In the genomic region with DNA sequence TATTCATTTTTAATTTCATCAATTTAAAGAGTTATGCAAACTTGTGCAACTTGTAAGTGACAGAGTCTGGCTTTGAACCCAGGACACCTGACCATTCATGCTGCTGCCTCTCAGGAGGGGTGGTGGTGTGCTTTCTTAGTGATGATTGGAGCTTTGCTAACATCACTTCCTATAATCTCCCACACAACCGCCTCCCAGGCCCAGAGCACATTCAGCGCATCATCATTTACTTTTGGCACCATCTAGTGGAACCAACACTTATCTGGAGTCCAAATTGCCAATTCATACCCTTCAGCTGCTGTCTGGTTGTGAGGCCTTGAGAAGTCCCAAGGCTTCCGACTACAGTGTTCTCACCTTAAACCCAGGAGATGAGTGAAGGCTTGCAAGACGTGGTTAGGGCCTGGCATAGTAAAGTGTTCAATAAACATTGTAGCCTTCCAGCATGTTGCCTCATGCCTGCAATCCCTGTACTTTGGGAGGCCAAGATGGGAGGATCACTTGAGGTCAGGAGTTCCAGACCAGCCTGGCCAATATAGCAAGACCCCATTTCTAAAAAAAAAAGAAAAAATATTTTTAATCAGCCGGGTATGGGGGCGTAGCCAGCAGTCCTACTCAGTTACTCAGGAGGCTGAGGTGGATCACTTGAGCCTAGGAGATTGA, we compare ENCODE assay signal across 8 cellular contexts. TPM values are rescaled to one million over a fixed set of nuclear protein-coding genes. Genes with fewer than 3 reads are reported as not detected.
A peak's percentile ranks its signal among the peaks of the same experiment; 100 is the strongest.
DNase-seq lines count a peak whose midpoint lies in the region; ATAC-seq and TF ChIP-seq lines count a peak whose summit lies in the region.

No MANE protein-coding gene starts in this region.

- 89 to 94% methylated on average over 4 to 6 of the region's 6 CpGs for WGBS in endodermal cell (ENCODE audit: insufficient coverage in 1 of 2, insufficient read length in 1 of 2), 2 experiments

- intact Hi-C loops in mucosa of descending colon (cut with DNase I, micrococcal nuclease): no loop called here

- H3K27ac Mint-ChIP-seq in endodermal cell: no peak overlapping the region

- no peaks in the 10 kb centered on the region for H3K9me3 Mint-ChIP-seq in endodermal cell

- H3K27me3 Mint-ChIP-seq in endodermal cell (ENCODE audit: insufficient read depth): no peaks in the 10 kb centered on the region

- ATAC-seq in mucosa of descending colon (peak; percentile 33), thoracic aorta (ENCODE audit: insufficient number of reproducible peaks, low FRiP score, low read depth) (no peak), HG02798 (IDR thresholded peaks at IDR 0.05; ENCODE audit: poor library complexity, unreplicated experiment) (no peak)

- H3K4me3 Mint-ChIP-seq in endodermal cell: peak overlapping the region; percentile 63

- H3K4me3 ChIP-seq in endodermal cell (ENCODE audit: low read length) (no peak overlapping the region), mucosa of descending colon (no peak overlapping the region), thoracic aorta (no peak overlapping the region)

- peaks cover 3% of the 10 kb centered on the region for H3K36me3 ChIP-seq in endodermal cell (ENCODE audit: control insufficient read depth, insufficient read depth, low read length)
- no peaks in the 10 kb centered on the region for H3K36me3 ChIP-seq in mucosa of descending colon (ENCODE audit: low read depth)
- H3K36me3 ChIP-seq in thoracic aorta: no peaks in the 10 kb centered on the region

- TF ChIP-seq CTCF in endodermal cell (conservative IDR thresholded peaks at IDR 0.05) (no peak), mucosa of descending colon (IDR thresholded peaks at IDR 0.05) (no peak), thoracic aorta (IDR thresholded peaks at IDR 0.05) (no peak)

- H3K4me1 Mint-ChIP-seq in endodermal cell: peaks cover 4% of the 10 kb centered on the region

- H3K9ac ChIP-seq in endodermal cell (ENCODE audit: extremely low read depth, low read length, poor library complexity, severe bottlenecking): no peak overlapping the region

- H3K27me3 ChIP-seq in endodermal cell (ENCODE audit: control insufficient read depth, insufficient read depth, low read length, poor library complexity, severe bottlenecking) (no peaks in the 10 kb centered on the region), thoracic aorta (replicated peaks; ENCODE audit: insufficient read depth) (no peaks in the 10 kb centered on the region)

- DNase-seq in AML-193 (lab: John Stamatoyannopoulos, UW) (peak; percentile 73 to 77), GM19240 (ENCODE audit: insufficient read length, low spot score) (peak; percentile 70), NCI-H510A (lab: John Stamatoyannopoulos, UW) (peak; percentile 61), endodermal cell (no peak), mucosa of descending colon (peak in 1 of 3 donors; percentile 43), thoracic aorta (ENCODE audit: low spot score) (peak; percentile 24)
- peak; percentile 72 for DNase-seq in activated CD4-positive, alpha-beta T cell treated with anti-CD3 and anti-CD28 coated beads for 48 hours

- H3K36me3 Mint-ChIP-seq in endodermal cell (ENCODE audit: low read depth): peaks cover 4% of the 10 kb centered on the region

- H3K4me1 ChIP-seq in endodermal cell (ENCODE audit: control insufficient read depth, insufficient read depth, low read length) (no peaks in the 10 kb centered on the region), mucosa of descending colon (ENCODE audit: low read depth) (peaks cover 9% of the 10 kb centered on the region), thoracic aorta (ENCODE audit: control insufficient read depth in 1 of 2, low read depth in 2 of 2) (peaks cover 3 to 7% of the 10 kb centered on the region in 2 donors)

- H3K27ac ChIP-seq in endodermal cell (ENCODE audit: low read depth, low read length) (no peak overlapping the region), thoracic aorta (no peak overlapping the region)

- H3K9me3 ChIP-seq in endodermal cell (ENCODE audit: control insufficient read depth, low read length): no peaks in the 10 kb centered on the region
- H3K9me3 ChIP-seq in mucosa of descending colon: no peaks in the 10 kb centered on the region
- no peaks in the 10 kb centered on the region for H3K9me3 ChIP-seq in thoracic aorta

RNA-seq across cellular contexts. Expression of a gene that starts 1.1 kb away (rescaled TPM):
- total RNA-seq in endodermal cell (10 to 100 TPM in 1 of 2 donors, 1 to 10 TPM in 1; 6.9 to 10.4 TPM), mucosa of descending colon (1 to 10 TPM; 2.0 to 5.7 (median 3.4) TPM), thoracic aorta (1 to 10 TPM; 1.1 to 4.3 TPM)
- 27.1 TPM for polyA plus RNA-seq in endodermal cell (2013, experiment 1 of 2)
- polyA plus RNA-seq in endodermal cell (2013, experiment 2 of 2): 28.3 TPM

RNA-seq across cellular contexts. Expression of a gene that starts 20.3 kb away (rescaled TPM):
- total RNA-seq in endodermal cell (10 to 100 TPM in 1 of 2 donors, 1 to 10 TPM in 1; 5.8 to 13.3 TPM), mucosa of descending colon (10 to 100 TPM in 2 of 3 donors, 1 to 10 TPM in 1; 8.4 to 28.3 (median 20.6) TPM), thoracic aorta (not detected)
- 0.82 TPM for polyA plus RNA-seq in endodermal cell (2013, experiment 1 of 2)
- polyA plus RNA-seq in endodermal cell (2013, experiment 2 of 2): 0.79 TPM

RNA-seq across cellular contexts. Expression of a gene that starts 52.9 kb away (rescaled TPM):
- total RNA-seq in endodermal cell: 10 to 100 TPM; 17.1 to 19.9 TPM
- 14.7 TPM for polyA plus RNA-seq in endodermal cell (2013, experiment 1 of 2)
- 14.6 TPM for polyA plus RNA-seq in endodermal cell (2013, experiment 2 of 2)
- total RNA-seq in mucosa of descending colon: 10 to 100 TPM; 16.1 to 18.8 (median 17.0) TPM
- total RNA-seq in thoracic aorta: 10 to 100 TPM in 1 of 2 donors, 1 to 10 TPM in 1; 9.5 to 16.1 TPM

Comparison
In these comparisons a context has a peak if more than half of its experiments do, and no peak if none do; other contexts are left out.
1. RNA of a gene that starts 20.3 kb away (total RNA-seq): 8.4 to 28.3 TPM in mucosa of descending colon and 5.8 to 13.3 TPM in endodermal cell; not detected in thoracic aorta; every median in the first group is over 4 times any median in the second.